23 cellular contexts compared by ENCODE assay signal in genomic region chr4:14092741-14093140, GRCh38.
"Had no signal": no experiment of that assay in that cellular context is flagged by ENCODE, and none has a peak within 500 bp of the region (broad histone marks: within the 10 kb centered on the region; RNA-seq: fewer than 3 reads in every experiment).

No MANE protein-coding gene starts in this region.

- H3K36me3 ChIP-seq: esophagus squamous epithelium, gastroesophageal sphincter, heart left ventricle, lower lobe of right lung had no signal

- H3K36me3 Mint-ChIP-seq: naive thymus-derived CD4-positive, alpha-beta T cell had no signal

- H3K79me2 ChIP-seq: hepatocyte had no signal

- H3K4me3 ChIP-seq: coronary artery, dorsolateral prefrontal cortex, esophagus squamous epithelium, gastroesophageal sphincter, heart left ventricle, hepatocyte, lower lobe of right lung had no signal

- H3K4me1 ChIP-seq: esophagus squamous epithelium, gastroesophageal sphincter, lower lobe of right lung had no signal

- H3K27ac Mint-ChIP-seq: immature natural killer cell; memory B cell; naive thymus-derived CD4-positive, alpha-beta T cell had no signal

- H3K9me3 ChIP-seq: esophagus squamous epithelium, lower lobe of right lung had no signal

- H3K27me3 ChIP-seq: dorsolateral prefrontal cortex, esophagus squamous epithelium, gastroesophageal sphincter, heart left ventricle, hepatocyte had no signal

- H3K4me1 Mint-ChIP-seq: immature natural killer cell; naive thymus-derived CD4-positive, alpha-beta T cell had no signal

- H2AFZ ChIP-seq: hepatocyte had no signal

- H3K4me3 Mint-ChIP-seq: immature natural killer cell; memory B cell; naive thymus-derived CD4-positive, alpha-beta T cell had no signal

- H3K4me2 ChIP-seq: hepatocyte had no signal

- H3K27me3 Mint-ChIP-seq: memory B cell had no signal

- DNase-seq: dermis blood vessel endothelial cell; dorsolateral prefrontal cortex; effector CD4-positive, alpha-beta T cell; effector memory CD4-positive, alpha-beta T cell; erythroblast; esophagus squamous epithelium; heart left ventricle; hypothalamus; immature natural killer cell; islet precursor cell; kidney; kidney glomerular epithelial cell; left colon; left ventricle myocardium superior; lower lobe of right lung; mesendoderm; midbrain; naive thymus-derived CD4-positive, alpha-beta T cell had no signal

- H3K27ac ChIP-seq: coronary artery, dorsolateral prefrontal cortex, epithelial cell of prostate, esophagus squamous epithelium, gastroesophageal sphincter, heart left ventricle, hepatocyte, lower lobe of right lung had no signal
